Comparison of ENCODE assay signal across 8 cellular contexts in the genomic region with DNA sequence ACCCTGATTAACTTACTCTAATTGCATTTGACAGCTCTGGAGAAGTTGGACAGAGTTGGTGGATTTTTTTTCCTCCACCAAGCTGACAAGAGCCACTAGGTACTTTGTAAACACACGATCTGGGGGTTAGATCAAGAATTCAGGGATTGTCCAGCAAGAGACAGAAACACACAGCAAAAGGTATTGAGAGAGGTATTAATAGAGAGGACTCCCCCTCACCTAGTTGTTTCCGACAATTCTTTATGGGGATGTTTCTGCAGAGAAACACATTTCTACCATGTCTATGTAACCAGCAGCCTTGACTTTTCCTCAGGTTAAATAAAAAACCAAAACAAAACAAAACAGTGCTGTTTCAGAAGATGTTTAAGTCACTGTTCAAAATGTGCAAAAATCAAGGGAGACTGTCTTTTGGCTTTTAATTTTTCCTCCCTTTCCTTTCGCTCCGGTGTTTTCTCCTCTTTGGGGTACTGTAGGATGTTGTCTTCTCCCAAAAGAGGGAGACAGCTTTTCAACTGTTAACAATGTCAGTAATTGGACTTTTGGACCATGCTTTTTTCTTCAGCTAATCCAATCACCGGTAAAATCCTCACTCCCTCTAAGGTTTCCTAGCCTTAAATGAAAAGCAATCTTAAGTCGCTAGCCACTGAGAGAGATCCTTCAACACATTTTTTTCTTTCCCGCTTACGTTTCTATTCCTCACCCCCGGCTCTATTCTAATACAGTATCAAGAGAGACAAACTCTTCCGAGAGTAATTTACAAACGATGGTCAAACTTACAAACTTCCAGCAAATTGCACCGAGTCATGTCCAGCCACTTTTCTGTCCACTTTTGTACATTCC. TPM values are rescaled to one million over a fixed set of nuclear protein-coding genes. Genes with fewer than 3 reads are reported as not detected.
DNase-seq lines count a peak whose midpoint lies in the region; ATAC-seq and TF ChIP-seq lines count a peak whose summit lies in the region.

No MANE protein-coding gene starts in this region.

- in situ Hi-C loops in GM13976 (cut with MboI; ENCODE audit: low sequenced_read_pairs, unreplicated experiment) = no loop called here
- in situ Hi-C loops in Panc1 (cut with HindIII; ENCODE audit: low pct_unique_long_range_greater_than_20kb, low sequenced_read_pairs) = no loop called here

- peaks cover 38% of the 10 kb centered on the region for H3K4me1 ChIP-seq in Panc1 (ENCODE audit: control insufficient read depth, insufficient read depth, low read length)

- H3K4me1 Mint-ChIP-seq in endothelial cell (ENCODE audit: unreplicated experiment) (peaks cover 13% of the 10 kb centered on the region), nephron progenitor cell (peaks cover 55% of the 10 kb centered on the region)

- TF ChIP-seq CTCF in GM13976 (IDR thresholded peaks at IDR 0.05; ENCODE audit: borderline replicate concordance, control extremely low read depth, extremely low read depth, insufficient read depth, missing control alignments) (no peak), Panc1 (IDR thresholded peaks at IDR 0.05) (no peak), endothelial cell (IDR thresholded peaks at IDR 0.05; ENCODE audit: unreplicated experiment) (no peak), nephron progenitor cell (IDR thresholded peaks at IDR 0.05) (no peak)

- POLR2A ChIA-PET in Panc1 (lab: Charles Lee) = interaction anchor here (0.6 to 2.4 kb wide), 7 partner anchors 10 to 419 kb away, joined by 3 to 13 read pairs (median 4); a partner anchor contains a TSS

- peak overlapping the region; percentile 91 for H3K4me3 Mint-ChIP-seq in endothelial cell (ENCODE audit: unreplicated experiment)
- H3K4me3 Mint-ChIP-seq in nephron progenitor cell = peak overlapping the region; percentile 95

- intact Hi-C loops in Panc1 (cut with micrococcal nuclease; ENCODE audit: unreplicated experiment) = loop anchor here (5.0 to 10.0 kb wide), 3 partner anchors 100 to 505 kb away; a partner anchor contains a TSS

- peak; percentile 6 for ATAC-seq in Panc1

- CTCF ChIA-PET in Panc1 (lab: Charles Lee) = interaction anchor here (0.6 to 3.3 kb wide), 29 partner anchors 12 to 548 kb away, joined by 3 to 33 read pairs (median 4); no protein-coding TSS in a partner anchor

- H3K27me3 Mint-ChIP-seq in endothelial cell (ENCODE audit: unreplicated experiment) = no peaks in the 10 kb centered on the region
- peaks cover 3% of the 10 kb centered on the region for H3K27me3 Mint-ChIP-seq in nephron progenitor cell (ENCODE audit: low read depth, poor library complexity)

- no peaks in the 10 kb centered on the region for H3K9me3 ChIP-seq in Panc1 (ENCODE audit: control insufficient read depth, insufficient read depth, low read depth, low read length)

- H3K36me3 Mint-ChIP-seq in endothelial cell (ENCODE audit: low read depth, unreplicated experiment) (no peaks in the 10 kb centered on the region), nephron progenitor cell (ENCODE audit: low read depth) (peaks cover 5% of the 10 kb centered on the region)

- H3K36me3 ChIP-seq in Panc1 (ENCODE audit: control insufficient read depth, insufficient read depth, low read length) = no peaks in the 10 kb centered on the region

- H3K4me3 ChIP-seq in Panc1 (ENCODE audit: low read depth in 2 of 2, low read length in 2 of 2) = peak overlapping the region; percentile 49 to 77

- no peaks in the 10 kb centered on the region for H3K9me3 Mint-ChIP-seq in endothelial cell (ENCODE audit: unreplicated experiment)
- H3K9me3 Mint-ChIP-seq in nephron progenitor cell = peaks cover 4% of the 10 kb centered on the region

- DNase-seq in GM13976 (ENCODE audit: low spot score) = peak; percentile 29
- no peak for DNase-seq in Panc1 (ENCODE audit: low read depth, low spot score)
- no peak for DNase-seq in endothelial cell (ENCODE audit: low spot score)
- no peak for DNase-seq in nephron progenitor cell
- DNase-seq in OCI-M2 (lab: John Stamatoyannopoulos, UW; ENCODE audit: unreplicated experiment) = no peak
- DNase-seq in DMS114 treated with DMSO at 0.1 percent for 48 hours (lab: John Stamatoyannopoulos, UW; ENCODE audit: unreplicated experiment) = no peak
- no peak for DNase-seq in glomerular visceral epithelial cell (ENCODE audit: extremely low spot score)
- no peak for DNase-seq in NCI-H2227 treated with DMSO at 0.1 percent for 48 hours (lab: John Stamatoyannopoulos, UW)

- BruUV-seq in Panc1 (replicated peaks; lab: Mats Ljungman, UMichigan) = TSS peak; percentile 85

- H3K27ac ChIP-seq in Panc1 (ENCODE audit: low read length) = peak overlapping the region; percentile 48

- H3K27me3 ChIP-seq in Panc1 (ENCODE audit: control insufficient read depth, insufficient read depth, low read length) = no peaks in the 10 kb centered on the region

- H3K27ac Mint-ChIP-seq in endothelial cell (ENCODE audit: unreplicated experiment) (peak overlapping the region; percentile 67), nephron progenitor cell (peak overlapping the region; percentile 20)

RNA-seq across cellular contexts. Expression of a gene that starts 0.6 kb away (rescaled TPM):
- total RNA-seq in Panc1 (2021; ENCODE audit: unreplicated experiment) (2.9 TPM), endothelial cell (ENCODE audit: unreplicated experiment) (6.2 TPM)
- 1.9 TPM for polyA plus RNA-seq in Panc1 (2012; ENCODE audit: insufficient read length)

RNA-seq across cellular contexts. Expression of a gene that starts 47.4 kb away (rescaled TPM):
- total RNA-seq in Panc1 (2021; ENCODE audit: unreplicated experiment) (25.3 TPM), endothelial cell (ENCODE audit: unreplicated experiment) (34.1 TPM)
- polyA plus RNA-seq in Panc1 (2012; ENCODE audit: insufficient read length) = 9.2 TPM

RNA-seq across cellular contexts. Expression of a gene that starts 47.5 kb away (rescaled TPM):
- total RNA-seq in Panc1 (2021; ENCODE audit: unreplicated experiment) (9.6 TPM), endothelial cell (ENCODE audit: unreplicated experiment) (7.2 TPM)
- 5.1 TPM for polyA plus RNA-seq in Panc1 (2012; ENCODE audit: insufficient read length)
